17 cellular contexts compared by ENCODE assay signal in genomic region chr15:61083781-61084134, GRCh38.
"Had no signal": no experiment of that assay in that cellular context is flagged by ENCODE, and none has a peak within 500 bp of the region (broad histone marks: within the 10 kb centered on the region; RNA-seq: fewer than 3 reads in every experiment).

No MANE protein-coding gene starts in this region.

- H3K36me3 ChIP-seq: stomach, tibial artery had no signal

- ATAC-seq: activated CD8-positive, alpha-beta memory T cell treated with anti-CD3 and anti-CD28 coated beads, Interleukin-2, amount 10 ng/mL, durations not matched to agents 7 days and 5 days; activated naive CD4-positive, alpha-beta T cell treated with anti-CD3 and anti-CD28 coated beads, Interleukin-2, amount 50 U/mL, for 72 hours; activated T-cell treated with anti-CD3 and anti-CD28 coated beads, Interleukin-2, amount 50 U/mL, for 4 hours; body of pancreas; effector memory CD8-positive, alpha-beta T cell; mucosa of descending colon; natural killer cell treated with Interleukin-12 subunit alpha and Interleukin-12 subunit beta and Interleukin-15 and Interleukin-18, amount 100 ng/mL, for 72 hours had no signal

- DNase-seq: activated CD4-positive, alpha-beta T cell treated with anti-CD3 and anti-CD28 coated beads, Interleukin-2, amount 50 U/mL, for 48 hours; activated CD4-positive, CD25-positive, alpha-beta regulatory T cell treated with anti-CD3 and anti-CD28 coated beads, Interleukin-2, amount 50 U/mL, for 72 hours; activated CD8-positive, alpha-beta memory T cell treated with anti-CD3 and anti-CD28 coated beads, Interleukin-2, amount 10 ng/mL, durations not matched to agents 7 days and 5 days; activated effector memory CD4-positive, alpha-beta T cell treated with anti-CD3 and anti-CD28 coated beads, Interleukin-2, amount 50 U/mL, for 16 hours; activated T-cell treated with anti-CD3 and anti-CD28 coated beads, Interleukin-2, amount 50 U/mL, for 4 hours; amniotic stem cell; body of pancreas; cerebellar nuclear complex; effector memory CD8-positive, alpha-beta T cell; mammary epithelial cell; mucosa of descending colon; occipital lobe; stomach; tibial artery had no signal

- H3K27me3 ChIP-seq: body of pancreas, stomach, tibial artery had no signal

- H3K27ac ChIP-seq: body of pancreas, skin epidermis, tibial artery had no signal

- H3K4me1 ChIP-seq: tibial artery had no signal

- H3K4me3 ChIP-seq: body of pancreas, mucosa of descending colon, skin epidermis, stomach, tibial artery had no signal

- H3K9me3 ChIP-seq: body of pancreas, mucosa of descending colon, stomach, tibial artery had no signal
